In genomic region chr20:32207211-32207625, GRCh38 we compare ENCODE assay signal across 1 cellular context.
TF ChIP-seq lines count a peak whose summit lies in the region.

No MANE protein-coding gene starts in this region.

TF ChIP-seq in HepG2, 621 proteins besides CTCF, POLR2A, EP300 and RAD21 (continued from another document and continues in another):
- TF ChIP-seq ARID5B (CRISPR knock-in tag; IDR thresholded peaks at IDR 0.05) (no peak), ZSCAN9 (CRISPR knock-in tag; IDR thresholded peaks at IDR 0.05; ENCODE audit: borderline replicate concordance) (no peak), ZNF235 (CRISPR knock-in tag; IDR thresholded peaks at IDR 0.05; ENCODE audit: borderline replicate concordance) (no peak), ATF7 (IDR thresholded peaks at IDR 0.05) (no peak), ATF7 (CRISPR knock-in tag; IDR thresholded peaks at IDR 0.05) (no peak), NFAT5 (CRISPR knock-in tag; IDR thresholded peaks at IDR 0.05) (no peak; the same call in 1 of the 2 replicates), RARA (CRISPR knock-in tag; IDR thresholded peaks at IDR 0.05) (no peak), MLLT10 (CRISPR knock-in tag; IDR thresholded peaks at IDR 0.05) (no peak), ZNF407 (CRISPR knock-in tag; IDR thresholded peaks at IDR 0.05; ENCODE audit: not compliant biosample characterization) (no peak), ZNF615 (CRISPR knock-in tag; IDR thresholded peaks at IDR 0.05; ENCODE audit: borderline replicate concordance) (no peak), RFX3 (CRISPR knock-in tag; IDR thresholded peaks at IDR 0.05) (no peak), REPIN1 (CRISPR knock-in tag; IDR thresholded peaks at IDR 0.05; ENCODE audit: borderline replicate concordance, low read depth) (no peak), EZH2 (conservative IDR thresholded peaks at IDR 0.05; ENCODE audit: low read depth, low read length) (no peak), ELF1 (CRISPR knock-in tag; IDR thresholded peaks at IDR 0.05) (no peak), ZHX2 (IDR thresholded peaks at IDR 0.05; ENCODE audit: low read depth) (no peak), ZHX2 (CRISPR knock-in tag; IDR thresholded peaks at IDR 0.05; ENCODE audit: borderline replicate concordance) (no peak; the same call in 1 of the 2 replicates), GRHL1 (CRISPR knock-in tag; conservative IDR thresholded peaks at IDR 0.05) (no peak), CEBPB (IDR thresholded peaks at IDR 0.05; ENCODE audit: borderline replicate concordance, low read depth, low read length) (no peak), HNRNPUL1 (IDR thresholded peaks at IDR 0.05; ENCODE audit: low read depth, low read length) (no peak), TP53 (CRISPR knock-in tag; conservative IDR thresholded peaks at IDR 0.05) (no peak), ZNF749 (CRISPR knock-in tag; IDR thresholded peaks at IDR 0.05; ENCODE audit: borderline replicate concordance) (no peak), ZNF710 (CRISPR knock-in tag; IDR thresholded peaks at IDR 0.05; ENCODE audit: borderline replicate concordance) (no peak), ZNF446 (CRISPR knock-in tag; IDR thresholded peaks at IDR 0.05) (no peak), ATF3 (CRISPR knock-in tag; IDR thresholded peaks at IDR 0.05) (no peak)
